Comparison of ENCODE assay signal across 1 cellular context in the genomic region with DNA sequence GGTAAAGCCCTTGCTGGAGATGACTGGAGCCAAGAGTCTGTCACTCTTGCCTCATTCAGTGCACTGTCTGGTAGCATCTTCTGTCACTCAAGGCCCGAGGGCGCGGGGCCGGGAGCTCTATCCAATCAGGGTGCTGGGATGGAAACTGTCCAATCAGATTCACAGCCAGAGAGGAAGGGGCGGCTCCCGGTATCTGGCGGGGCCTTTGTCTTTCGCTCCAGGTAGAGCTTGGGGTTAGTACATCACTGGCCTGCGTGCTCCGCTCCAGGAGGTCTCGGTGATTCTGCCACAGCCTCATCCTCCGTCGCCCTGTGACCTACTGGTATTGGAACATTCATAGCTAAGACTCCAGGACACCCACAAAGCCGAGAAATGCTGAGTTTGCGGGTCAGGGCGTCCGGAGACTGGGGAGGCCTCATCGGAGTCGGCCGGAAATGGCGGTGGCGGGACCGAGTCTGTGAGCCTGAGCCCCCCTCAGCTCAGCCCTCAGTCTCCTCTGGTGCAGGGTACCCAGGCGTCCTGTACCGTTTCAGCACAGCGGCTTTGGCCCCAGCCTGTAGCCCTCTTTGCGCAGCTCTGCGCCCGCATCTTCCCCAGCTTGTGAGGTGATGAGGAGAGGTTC.
TF ChIP-seq lines count a peak whose summit lies in the region.

No MANE protein-coding gene starts in this region.

TF ChIP-seq in WTC11, 78 proteins besides CTCF, POLR2A, EP300 and RAD21 (continued from another document and continues in another):
- peak; percentile 28; the same call in 1 of the 2 replicates for TF ChIP-seq USF1 (CRISPR knock-in tag; IDR thresholded peaks at IDR 0.05)
- TF ChIP-seq E2F4 (CRISPR knock-in tag; IDR thresholded peaks at IDR 0.05; ENCODE audit: borderline replicate concordance, low read depth): peak; percentile 72; the same call in 1 of the 2 replicates
- no peak for TF ChIP-seq NR2C2 (CRISPR knock-in tag; IDR thresholded peaks at IDR 0.05)
- no peak for TF ChIP-seq IRF1 (CRISPR knock-in tag; IDR thresholded peaks at IDR 0.05)
- TF ChIP-seq ESRRA (CRISPR knock-in tag; IDR thresholded peaks at IDR 0.05; ENCODE audit: borderline replicate concordance): peak; percentile 28; the same call in 1 of the 2 replicates
- TF ChIP-seq, protein P1, sequence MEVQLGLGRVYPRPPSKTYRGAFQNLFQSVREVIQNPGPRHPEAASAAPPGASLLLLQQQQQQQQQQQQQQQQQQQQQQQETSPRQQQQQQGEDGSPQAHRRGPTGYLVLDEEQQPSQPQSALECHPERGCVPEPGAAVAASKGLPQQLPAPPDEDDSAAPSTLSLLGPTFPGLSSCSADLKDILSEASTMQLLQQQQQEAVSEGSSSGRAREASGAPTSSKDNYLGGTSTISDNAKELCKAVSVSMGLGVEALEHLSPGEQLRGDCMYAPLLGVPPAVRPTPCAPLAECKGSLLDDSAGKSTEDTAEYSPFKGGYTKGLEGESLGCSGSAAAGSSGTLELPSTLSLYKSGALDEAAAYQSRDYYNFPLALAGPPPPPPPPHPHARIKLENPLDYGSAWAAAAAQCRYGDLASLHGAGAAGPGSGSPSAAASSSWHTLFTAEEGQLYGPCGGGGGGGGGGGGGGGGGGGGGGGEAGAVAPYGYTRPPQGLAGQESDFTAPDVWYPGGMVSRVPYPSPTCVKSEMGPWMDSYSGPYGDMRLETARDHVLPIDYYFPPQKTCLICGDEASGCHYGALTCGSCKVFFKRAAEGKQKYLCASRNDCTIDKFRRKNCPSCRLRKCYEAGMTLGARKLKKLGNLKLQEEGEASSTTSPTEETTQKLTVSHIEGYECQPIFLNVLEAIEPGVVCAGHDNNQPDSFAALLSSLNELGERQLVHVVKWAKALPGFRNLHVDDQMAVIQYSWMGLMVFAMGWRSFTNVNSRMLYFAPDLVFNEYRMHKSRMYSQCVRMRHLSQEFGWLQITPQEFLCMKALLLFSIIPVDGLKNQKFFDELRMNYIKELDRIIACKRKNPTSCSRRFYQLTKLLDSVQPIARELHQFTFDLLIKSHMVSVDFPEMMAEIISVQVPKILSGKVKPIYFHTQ (CRISPR knock-in tag; IDR thresholded peaks at IDR 0.05): no peak
- peak; percentile 57; the same call in 1 of the 2 replicates for TF ChIP-seq TEAD4 (CRISPR knock-in tag; IDR thresholded peaks at IDR 0.05)
- TF ChIP-seq FOXP4 (CRISPR knock-in tag; IDR thresholded peaks at IDR 0.05): peak; percentile 84
- TF ChIP-seq NR1H2 (CRISPR knock-in tag; IDR thresholded peaks at IDR 0.05): peak; percentile 63; the same call in 1 of the 2 replicates
- TF ChIP-seq HMGXB4 (CRISPR knock-in tag; IDR thresholded peaks at IDR 0.05): 0 out of 2 replicates have a peak, but pooled peaks have one; percentile 31
- TF ChIP-seq FOXJ3 (CRISPR knock-in tag; IDR thresholded peaks at IDR 0.05; ENCODE audit: borderline replicate concordance): no peak
- TF ChIP-seq EMX1 (CRISPR knock-in tag; IDR thresholded peaks at IDR 0.05): no peak
- TF ChIP-seq, protein P2, sequence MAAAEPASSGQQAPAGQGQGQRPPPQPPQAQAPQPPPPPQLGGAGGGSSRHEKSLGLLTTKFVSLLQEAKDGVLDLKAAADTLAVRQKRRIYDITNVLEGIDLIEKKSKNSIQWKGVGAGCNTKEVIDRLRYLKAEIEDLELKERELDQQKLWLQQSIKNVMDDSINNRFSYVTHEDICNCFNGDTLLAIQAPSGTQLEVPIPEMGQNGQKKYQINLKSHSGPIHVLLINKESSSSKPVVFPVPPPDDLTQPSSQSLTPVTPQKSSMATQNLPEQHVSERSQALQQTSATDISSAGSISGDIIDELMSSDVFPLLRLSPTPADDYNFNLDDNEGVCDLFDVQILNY (CRISPR knock-in tag; IDR thresholded peaks at IDR 0.05): 0 out of 2 replicates have a peak, but pooled peaks have one; percentile 53
- no peak for TF ChIP-seq SMAD4 (CRISPR knock-in tag; IDR thresholded peaks at IDR 0.05)
- TF ChIP-seq ATF1 (CRISPR knock-in tag; IDR thresholded peaks at IDR 0.05): no peak
- TF ChIP-seq ERG (CRISPR knock-in tag; IDR thresholded peaks at IDR 0.05): no peak
- TF ChIP-seq GRHL2 (CRISPR knock-in tag; IDR thresholded peaks at IDR 0.05; ENCODE audit: insufficient replicate concordance, severe bottlenecking): no peak
- no peak for TF ChIP-seq TCF7 (CRISPR knock-in tag; IDR thresholded peaks at IDR 0.05; ENCODE audit: low read depth)
- peak; percentile 54; the same call in 1 of the 2 replicates for TF ChIP-seq SP1 (CRISPR knock-in tag; conservative IDR thresholded peaks at IDR 0.05)
- no peak for TF ChIP-seq ZNF263 (CRISPR knock-in tag; IDR thresholded peaks at IDR 0.05; ENCODE audit: low read depth)
- TF ChIP-seq ELF4 (CRISPR knock-in tag; IDR thresholded peaks at IDR 0.05; ENCODE audit: low read depth): no peak
- TF ChIP-seq GTF2I (CRISPR knock-in tag; conservative IDR thresholded peaks at IDR 0.05): no peak
- 0 out of 2 replicates have a peak, but pooled peaks have one; percentile 36 for TF ChIP-seq JUN (CRISPR knock-in tag; IDR thresholded peaks at IDR 0.05)
- TF ChIP-seq TEAD1 (CRISPR knock-in tag; IDR thresholded peaks at IDR 0.05): peak; percentile 61; the same call in 1 of the 2 replicates
- TF ChIP-seq, protein P3, sequence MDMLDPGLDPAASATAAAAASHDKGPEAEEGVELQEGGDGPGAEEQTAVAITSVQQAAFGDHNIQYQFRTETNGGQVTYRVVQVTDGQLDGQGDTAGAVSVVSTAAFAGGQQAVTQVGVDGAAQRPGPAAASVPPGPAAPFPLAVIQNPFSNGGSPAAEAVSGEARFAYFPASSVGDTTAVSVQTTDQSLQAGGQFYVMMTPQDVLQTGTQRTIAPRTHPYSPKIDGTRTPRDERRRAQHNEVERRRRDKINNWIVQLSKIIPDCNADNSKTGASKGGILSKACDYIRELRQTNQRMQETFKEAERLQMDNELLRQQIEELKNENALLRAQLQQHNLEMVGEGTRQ (CRISPR knock-in tag; IDR thresholded peaks at IDR 0.05): no peak
- TF ChIP-seq ZNF138 (CRISPR knock-in tag; conservative IDR thresholded peaks at IDR 0.05): no peak
- no peak for TF ChIP-seq GABPB1 (CRISPR knock-in tag; IDR thresholded peaks at IDR 0.05)
- peak; percentile 96 for TF ChIP-seq NFYB (CRISPR knock-in tag; conservative IDR thresholded peaks at IDR 0.05; ENCODE audit: low read depth)
- no peak for TF ChIP-seq MYBL2 (CRISPR knock-in tag; IDR thresholded peaks at IDR 0.05)
- TF ChIP-seq AFF4 (CRISPR knock-in tag; IDR thresholded peaks at IDR 0.05; ENCODE audit: borderline replicate concordance): no peak
- no peak for TF ChIP-seq ATF3 (CRISPR knock-in tag; conservative IDR thresholded peaks at IDR 0.05)
- TF ChIP-seq PRDM15 (CRISPR knock-in tag; IDR thresholded peaks at IDR 0.05): no peak
